17 cellular contexts compared by ENCODE assay signal in the genomic region with DNA sequence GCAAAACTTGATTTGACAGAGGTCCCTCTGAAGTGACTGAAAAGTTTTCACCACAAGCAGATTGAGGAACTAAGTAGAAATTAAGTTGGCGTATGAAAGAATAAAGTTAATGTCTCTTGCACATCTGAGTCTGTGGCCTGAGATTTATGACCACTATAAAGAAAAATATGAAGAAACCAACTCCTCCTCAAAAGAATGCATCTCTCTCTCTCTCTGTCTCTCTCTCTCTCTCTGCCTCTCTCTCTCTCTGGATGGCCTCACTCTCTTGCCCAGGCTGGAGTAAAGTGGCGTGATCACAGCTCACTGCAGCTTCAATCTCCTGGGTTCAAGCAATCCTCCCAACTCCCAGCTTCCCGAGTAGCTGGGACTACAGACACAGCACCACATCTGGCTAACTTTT. TPM values are rescaled to one million over a fixed set of nuclear protein-coding genes. Genes with fewer than 3 reads are reported as not detected.
A peak's percentile ranks its signal among the peaks of the same experiment; 100 is the strongest.
DNase-seq lines count a peak whose midpoint lies in the region; ATAC-seq and TF ChIP-seq lines count a peak whose summit lies in the region.
"Had no signal": no experiment of that assay in that cellular context is flagged by ENCODE, and none has a peak within 500 bp of the region (broad histone marks: within the 10 kb centered on the region; RNA-seq: fewer than 3 reads in every experiment).

No MANE protein-coding gene starts in this region.

- H3K79me1 ChIP-seq in mesendoderm (ENCODE audit: low read length): no peaks in the 10 kb centered on the region

- peak overlapping the region; percentile 75 for H3K4ac ChIP-seq in mesendoderm (ENCODE audit: low read depth, low read length)

- H3K9me2 ChIP-seq in PC-9 (ENCODE audit: insufficient read depth) (no peaks in the 10 kb centered on the region), OCI-LY7 (ENCODE audit: insufficient read depth, low read length) (no peaks in the 10 kb centered on the region)

- H3K36me3 Mint-ChIP-seq in activated naive CD8-positive, alpha-beta T cell treated with anti-CD3 and anti-CD28 coated beads for 36 hours: no peaks in the 10 kb centered on the region
- no peaks in the 10 kb centered on the region for H3K36me3 Mint-ChIP-seq in activated naive CD8-positive, alpha-beta T cell treated with anti-CD3 and anti-CD28 coated beads, Interleukin-2, amount 50 U/mL, for 24 hours (ENCODE audit: low read depth)
- H3K36me3 Mint-ChIP-seq: CD4-positive, CD25-positive, alpha-beta regulatory T cell had no signal

- no peak overlapping the region for H4K5ac ChIP-seq in mesendoderm (ENCODE audit: low read length)

- peak overlapping the region; percentile 96 for H3K18ac ChIP-seq in mesendoderm (ENCODE audit: low read length)

- peaks cover 39% of the 10 kb centered on the region for H3K4me1 ChIP-seq in PC-9 (replicated peaks; ENCODE audit: insufficient read depth)
- peaks cover 25% of the 10 kb centered on the region for H3K4me1 ChIP-seq in mesendoderm (ENCODE audit: control insufficient read depth, low read depth, low read length)
- no peaks in the 10 kb centered on the region for H3K4me1 ChIP-seq in prostate gland (replicated peaks)
- H3K4me1 ChIP-seq in OCI-LY7 (ENCODE audit: insufficient read depth, low read length, poor library complexity, severe bottlenecking): no peaks in the 10 kb centered on the region
- H3K4me1 ChIP-seq: Caco-2 had no signal

- H3K9me3 Mint-ChIP-seq in activated naive CD8-positive, alpha-beta T cell treated with anti-CD3 and anti-CD28 coated beads for 36 hours: no peaks in the 10 kb centered on the region
- H3K9me3 Mint-ChIP-seq in activated naive CD8-positive, alpha-beta T cell treated with anti-CD3 and anti-CD28 coated beads, Interleukin-2, amount 50 U/mL, for 24 hours: no peaks in the 10 kb centered on the region
- H3K9me3 Mint-ChIP-seq: CD4-positive, CD25-positive, alpha-beta regulatory T cell had no signal

- H3F3A ChIP-seq in PC-9 (ENCODE audit: insufficient read depth, low read depth): peaks cover 16% of the 10 kb centered on the region

- WGBS in mesendoderm (ENCODE audit: extremely low coverage, insufficient coverage, low lambda C conversion rate): no CpG with 5 or more reads among the region's 3 CpGs
- 66% methylated on average over 3 of the region's 3 CpGs for WGBS in prostate gland

- H2BK5ac ChIP-seq in mesendoderm (ENCODE audit: low read length): peak overlapping the region; percentile 44

- H4K20me1 ChIP-seq in PC-9 (ENCODE audit: insufficient read depth) (no peaks in the 10 kb centered on the region), OCI-LY7 (ENCODE audit: insufficient read depth, low read length) (no peaks in the 10 kb centered on the region)

- H3K27ac ChIP-seq in PC-9: no peak overlapping the region
- peak overlapping the region; percentile 23 for H3K27ac ChIP-seq in mesendoderm (ENCODE audit: low read depth, low read length)
- no peak overlapping the region for H3K27ac ChIP-seq in prostate gland
- no peak overlapping the region for H3K27ac ChIP-seq in OCI-LY7 (ENCODE audit: low read depth, low read length, poor library complexity, severe bottlenecking)

- no TSS peak for BruUV-seq in PC-9 (replicated peaks; lab: Mats Ljungman, UMichigan)
- BruUV-seq in OCI-LY7 (replicated peaks; lab: Mats Ljungman, UMichigan): no TSS peak

- CTCF ChIA-PET in PC-9 (lab: Charles Lee) (interaction anchor here (1.3 kb wide), 1 partner anchor 401 kb away, joined by 15 read pairs; no protein-coding TSS in a partner anchor), OCI-LY7 (lab: Charles Lee; ENCODE audit: unreplicated experiment) (no interaction called here)

- POLR2A ChIA-PET in PC-9 (lab: Charles Lee; ENCODE audit: unreplicated experiment) (interaction anchor here (0.5 to 0.9 kb wide), 7 partner anchors 55 to 1703 kb away, joined by 3 to 8 read pairs (median 5); partner anchors contain the start of genes PRKCI and RPL22L1), OCI-LY7 (lab: Charles Lee) (interaction anchor here (1.2 kb wide), 1 partner anchor 86 kb away, joined by 4 read pairs; no protein-coding TSS in a partner anchor)

- no peak for TF ChIP-seq POLR2A in prostate gland (IDR thresholded peaks at IDR 0.05)

- H3K4me2 ChIP-seq in PC-9 (peak overlapping the region; percentile 67), mesendoderm (ENCODE audit: low read length) (no peak overlapping the region), OCI-LY7 (ENCODE audit: low read length) (no peak overlapping the region)

- H2BK120ac ChIP-seq in mesendoderm (ENCODE audit: low read depth, low read length): peak overlapping the region; percentile 19

- ATAC-seq in activated naive CD8-positive, alpha-beta T cell treated with anti-CD3 and anti-CD28 coated beads, Interleukin-2, amount 50 U/mL, for 24 hours: no peak
- no peak for ATAC-seq in GM21526 (IDR thresholded peaks at IDR 0.05; ENCODE audit: low FRiP score, unreplicated experiment)
- ATAC-seq: SK-N-SH treated with all-trans-retinoic acid at 6 μM for 48 hours had no signal

- H3K56ac ChIP-seq in mesendoderm (ENCODE audit: low read length): peak overlapping the region; percentile 50

- no peaks in the 10 kb centered on the region for H3K36me3 ChIP-seq in PC-9 (ENCODE audit: low read depth)
- no peaks in the 10 kb centered on the region for H3K36me3 ChIP-seq in mesendoderm (ENCODE audit: control insufficient read depth, insufficient read depth, low read length)
- no peaks in the 10 kb centered on the region for H3K36me3 ChIP-seq in prostate gland
- H3K36me3 ChIP-seq in OCI-LY7 (ENCODE audit: insufficient read depth, low read length): no peaks in the 10 kb centered on the region
- H3K36me3 ChIP-seq: BE2C had no signal

- H3K79me2 ChIP-seq in PC-9 (ENCODE audit: low read depth): no peaks in the 10 kb centered on the region
- H3K79me2 ChIP-seq in mesendoderm (ENCODE audit: control insufficient read depth, insufficient read depth, low read length): no peaks in the 10 kb centered on the region
- H3K79me2 ChIP-seq in OCI-LY7 (ENCODE audit: insufficient read depth, low read depth, low read length): no peaks in the 10 kb centered on the region

- H3K9me3 ChIP-seq in PC-9 (ENCODE audit: insufficient read depth, low read depth): no peaks in the 10 kb centered on the region
- H3K9me3 ChIP-seq in prostate gland: no peaks in the 10 kb centered on the region
- no peaks in the 10 kb centered on the region for H3K9me3 ChIP-seq in OCI-LY7 (ENCODE audit: low read length)
- H3K9me3 ChIP-seq: BE2C, Caco-2 had no signal

- H2AK5ac ChIP-seq in mesendoderm (ENCODE audit: low read length): peak overlapping the region; percentile 22

- H4K8ac ChIP-seq in mesendoderm (ENCODE audit: low read depth, low read length): no peak overlapping the region

- TF ChIP-seq CTCF in PC-9 (conservative IDR thresholded peaks at IDR 0.05): no peak
- no peak for TF ChIP-seq CTCF in prostate gland (IDR thresholded peaks at IDR 0.05)
- no peak for TF ChIP-seq CTCF in OCI-LY7 (conservative IDR thresholded peaks at IDR 0.05; ENCODE audit: low read length)

- H2AFZ ChIP-seq in PC-9: no peak overlapping the region
- H2AFZ ChIP-seq in OCI-LY7 (ENCODE audit: low read length): no peak overlapping the region

- no peak overlapping the region for H3K4me3 Mint-ChIP-seq in activated naive CD8-positive, alpha-beta T cell treated with anti-CD3 and anti-CD28 coated beads for 36 hours
- H3K4me3 Mint-ChIP-seq in activated naive CD8-positive, alpha-beta T cell treated with anti-CD3 and anti-CD28 coated beads, Interleukin-2, amount 50 U/mL, for 24 hours: no peak overlapping the region
- H3K4me3 Mint-ChIP-seq: CD4-positive, CD25-positive, alpha-beta regulatory T cell had no signal

- H2BK15ac ChIP-seq in mesendoderm (replicated peaks; ENCODE audit: low read depth): peak overlapping the region; percentile 14

- H3K4me3 ChIP-seq in PC-9 (no peak overlapping the region), mesendoderm (ENCODE audit: low read length) (no peak overlapping the region), prostate gland (no peak overlapping the region), OCI-LY7 (ENCODE audit: low read depth, low read length, poor library complexity, severe bottlenecking) (no peak overlapping the region)

- no peaks in the 10 kb centered on the region for H3K27me3 ChIP-seq in PC-9 (ENCODE audit: insufficient read depth, low read depth)
- H3K27me3 ChIP-seq in mesendoderm (ENCODE audit: insufficient read depth, low read length, poor library complexity): no peaks in the 10 kb centered on the region
- H3K27me3 ChIP-seq in prostate gland (replicated peaks; ENCODE audit: insufficient read depth): no peaks in the 10 kb centered on the region
- H3K27me3 ChIP-seq: BE2C had no signal

- intact Hi-C loops in PC-9 (cut with micrococcal nuclease; ENCODE audit: unreplicated experiment) (loop anchor here (2.0 kb wide), 3 partner anchors 34 to 1052 kb away; partner anchors contain the start of gene SKIL), prostate gland (cut with DNase I) (loop anchor here (10.0 kb wide), 1 partner anchor 500 kb away; no protein-coding TSS in a partner anchor), OCI-LY7 (cut with micrococcal nuclease; ENCODE audit: unreplicated experiment) (loop anchor here (5.0 kb wide), 1 partner anchor 118 kb away; no protein-coding TSS in a partner anchor)

- H3K27me3 Mint-ChIP-seq in activated naive CD8-positive, alpha-beta T cell treated with anti-CD3 and anti-CD28 coated beads for 36 hours: no peaks in the 10 kb centered on the region
- H3K27me3 Mint-ChIP-seq in activated naive CD8-positive, alpha-beta T cell treated with anti-CD3 and anti-CD28 coated beads, Interleukin-2, amount 50 U/mL, for 24 hours: peaks cover 3% of the 10 kb centered on the region

- no peaks in the 10 kb centered on the region for H3K4me1 Mint-ChIP-seq in activated naive CD8-positive, alpha-beta T cell treated with anti-CD3 and anti-CD28 coated beads for 36 hours
- no peaks in the 10 kb centered on the region for H3K4me1 Mint-ChIP-seq in activated naive CD8-positive, alpha-beta T cell treated with anti-CD3 and anti-CD28 coated beads, Interleukin-2, amount 50 U/mL, for 24 hours
- H3K4me1 Mint-ChIP-seq: CD4-positive, CD25-positive, alpha-beta regulatory T cell had no signal

- DNase-seq in activated naive CD8-positive, alpha-beta T cell treated with anti-CD3 and anti-CD28 coated beads for 36 hours: no peak
- no peak for DNase-seq in activated naive CD8-positive, alpha-beta T cell treated with anti-CD3 and anti-CD28 coated beads, Interleukin-2, amount 50 U/mL, for 24 hours
- DNase-seq in PC-9 (no peak), mesendoderm (no peak), iPS-NIHi11 (ENCODE audit: low spot score) (no peak), prostate gland (ENCODE audit: low spot score) (no peak), OCI-LY7 (ENCODE audit: low spot score) (no peak)
- DNase-seq: 8988T; BE2C; CD4-positive, CD25-positive, alpha-beta regulatory T cell; GDM1; GOT3; KG1; SHP77 treated with DMSO at 0.1 percent for 48 hours had no signal

- H3K27ac Mint-ChIP-seq in activated naive CD8-positive, alpha-beta T cell treated with anti-CD3 and anti-CD28 coated beads for 36 hours: peak overlapping the region; percentile 61
- H3K27ac Mint-ChIP-seq in activated naive CD8-positive, alpha-beta T cell treated with anti-CD3 and anti-CD28 coated beads, Interleukin-2, amount 50 U/mL, for 24 hours: no peak overlapping the region
- H3K27ac Mint-ChIP-seq: CD4-positive, CD25-positive, alpha-beta regulatory T cell had no signal

- H3K23ac ChIP-seq in mesendoderm (ENCODE audit: low read length): no peak overlapping the region

- H3K9ac ChIP-seq in mesendoderm (ENCODE audit: low read length): peak overlapping the region; percentile 34

RNA-seq across cellular contexts. Expression of gene RPL22L1, which starts 55.2 kb away (rescaled TPM):
- 100 to 1,000 TPM; 376 to 395 TPM for total RNA-seq in activated naive CD8-positive, alpha-beta T cell treated with anti-CD3 and anti-CD28 coated beads for 36 hours
- total RNA-seq in PC-9 (2021) (57.3 and 60.3 TPM in 2 replicates), prostate gland (10 to 100 TPM; 17.8 to 60.8 TPM), OCI-LY7 (2022) (49.3 and 58.9 TPM in 2 replicates)
- polyA plus RNA-seq in mesendoderm (2013, experiment 1 of 2): 903 TPM
- 897 TPM for polyA plus RNA-seq in mesendoderm (2013, experiment 2 of 2)
- total RNA-seq in OCI-LY7 (2014; rRNA removed; shearing (Covaris generic)): 32.9 and 51.7 TPM in 2 replicates
